Comparison of ENCODE assay signal across 16 cellular contexts in genomic region chr1:111743679-111744101, GRCh38. TPM values are rescaled to one million over a fixed set of nuclear protein-coding genes. Genes with fewer than 3 reads are reported as not detected.
DNase-seq lines count a peak whose midpoint lies in the region; ATAC-seq, FAIRE-seq and TF ChIP-seq lines count a peak whose summit lies in the region.
"Had no signal": no experiment of that assay in that cellular context is flagged by ENCODE, and none has a peak within 500 bp of the region (broad histone marks: within the 10 kb centered on the region; RNA-seq: fewer than 3 reads in every experiment).

No MANE protein-coding gene starts in this region.

- peaks cover 8% of the 10 kb centered on the region for H3K27me3 ChIP-seq in neural progenitor cell
- H3K27me3 ChIP-seq: dorsolateral prefrontal cortex had no signal

- no peak for FAIRE-seq in D721Med (lab: Jason Lieb, UNC)

- H3K9ac ChIP-seq in neural progenitor cell = no peak overlapping the region

- no peak overlapping the region for H3K4me2 ChIP-seq in neural progenitor cell

- H3K36me3 Mint-ChIP-seq in endothelial cell (ENCODE audit: low read depth, unreplicated experiment) = no peaks in the 10 kb centered on the region
- no peaks in the 10 kb centered on the region for H3K36me3 Mint-ChIP-seq in neural progenitor cell
- H3K36me3 Mint-ChIP-seq: activated naive CD8-positive, alpha-beta T cell treated with anti-CD3 and anti-CD28 coated beads, Interleukin-2, amount 10 ng/mL, durations not matched to agents 7 days and 5 days; IgD-negative memory B cell had no signal

- H3K9me3 Mint-ChIP-seq in endothelial cell (ENCODE audit: unreplicated experiment) = no peaks in the 10 kb centered on the region
- no peaks in the 10 kb centered on the region for H3K9me3 Mint-ChIP-seq in neural progenitor cell
- H3K9me3 Mint-ChIP-seq: activated naive CD8-positive, alpha-beta T cell treated with anti-CD3 and anti-CD28 coated beads, Interleukin-2, amount 10 ng/mL, durations not matched to agents 7 days and 5 days; IgD-negative memory B cell had no signal

- no peak overlapping the region for H3K27ac ChIP-seq in neural progenitor cell
- H3K27ac ChIP-seq: RWPE1, transverse colon had no signal

- H3K4me1 Mint-ChIP-seq in endothelial cell (ENCODE audit: unreplicated experiment) (peaks cover 5% of the 10 kb centered on the region), neural progenitor cell (peaks cover 8% of the 10 kb centered on the region)

- no peak overlapping the region for H3K4me3 Mint-ChIP-seq in endothelial cell (ENCODE audit: unreplicated experiment)
- H3K4me3 Mint-ChIP-seq in neural progenitor cell = no peak overlapping the region
- H3K4me3 Mint-ChIP-seq: activated naive CD8-positive, alpha-beta T cell treated with anti-CD3 and anti-CD28 coated beads, Interleukin-2, amount 10 ng/mL, durations not matched to agents 7 days and 5 days had no signal

- peaks cover 10% of the 10 kb centered on the region for H3K27me3 Mint-ChIP-seq in endothelial cell (ENCODE audit: unreplicated experiment)
- peaks cover 23% of the 10 kb centered on the region for H3K27me3 Mint-ChIP-seq in neural progenitor cell (ENCODE audit: insufficient read depth, low read depth)

- no peaks in the 10 kb centered on the region for H4K20me1 ChIP-seq in neural progenitor cell (ENCODE audit: low read depth)

- peak; percentile 63 for DNase-seq in AG08395 (ENCODE audit: low spot score)
- DNase-seq in M059J (ENCODE audit: low read depth) = peak; percentile 66
- no peak for DNase-seq in endothelial cell (ENCODE audit: low spot score)
- DNase-seq in iris pigment epithelial cell (ENCODE audit: low read depth) = peak; percentile 34
- DNase-seq in DMS153 treated with DMSO at 0.1 percent for 48 hours (lab: John Stamatoyannopoulos, UW; ENCODE audit: unreplicated experiment) = no peak
- no peak for DNase-seq in D721Med (ENCODE audit: insufficient read length, low spot score)
- DNase-seq in neural progenitor cell (ENCODE audit: low spot score) = no peak
- DNase-seq: activated naive CD8-positive, alpha-beta T cell treated with anti-CD3 and anti-CD28 coated beads, Interleukin-2, amount 10 ng/mL, durations not matched to agents 7 days and 5 days; dorsolateral prefrontal cortex; glutamatergic neuron; NCI-H1417 treated with DMSO at 0.1 percent for 48 hours; NCI-H510A treated with DMSO at 0.1 percent for 48 hours; transverse colon had no signal

- ATAC-seq in GM18868 (IDR thresholded peaks at IDR 0.05; ENCODE audit: unreplicated experiment) = no peak

- H3F3A ChIP-seq in neural progenitor cell (ENCODE audit: low read depth) = peaks cover 28% of the 10 kb centered on the region

- no peaks in the 10 kb centered on the region for H3K36me3 ChIP-seq in neural progenitor cell
- H3K36me3 ChIP-seq: transverse colon had no signal

- no peaks in the 10 kb centered on the region for H3K9me3 ChIP-seq in neural progenitor cell (ENCODE audit: low read depth)
- H3K9me3 ChIP-seq: transverse colon had no signal

- no peaks in the 10 kb centered on the region for H3K79me2 ChIP-seq in neural progenitor cell (ENCODE audit: low read depth)

- H3K4me3 ChIP-seq in neural progenitor cell = no peak overlapping the region
- H3K4me3 ChIP-seq: dorsolateral prefrontal cortex, transverse colon had no signal

- no peak overlapping the region for H2AFZ ChIP-seq in neural progenitor cell (replicated peaks)

- peak overlapping the region; percentile 36 for H3K27ac Mint-ChIP-seq in endothelial cell (ENCODE audit: unreplicated experiment)
- no peak overlapping the region for H3K27ac Mint-ChIP-seq in neural progenitor cell
- H3K27ac Mint-ChIP-seq: activated naive CD8-positive, alpha-beta T cell treated with anti-CD3 and anti-CD28 coated beads, Interleukin-2, amount 10 ng/mL, durations not matched to agents 7 days and 5 days; IgD-negative memory B cell had no signal

- TF ChIP-seq CTCF in endothelial cell (IDR thresholded peaks at IDR 0.05; ENCODE audit: unreplicated experiment) (no peak), D721Med (IDR thresholded peaks at IDR 0.05; ENCODE audit: insufficient read depth, missing control alignments) (no peak), neural progenitor cell (IDR thresholded peaks at IDR 0.05) (no peak)

- H3K4me1 ChIP-seq in neural progenitor cell = peaks cover 7% of the 10 kb centered on the region

RNA-seq across cellular contexts. Expression of gene INKA2, which starts 4.5 kb away (rescaled TPM):
- 2.9 TPM in 2 replicates for total RNA-seq in M059J (2014; rRNA removed; shearing (Covaris generic))
- total RNA-seq in endothelial cell (ENCODE audit: unreplicated experiment) (5.6 TPM), neural progenitor cell (ENCODE audit: low replicate concordance) (2.4 TPM in 1 of 2 replicates, not detected in the other)

RNA-seq across cellular contexts. Expression of gene DDX20, which starts 12.0 kb away (rescaled TPM):
- 28.6 and 42.0 TPM in 2 replicates for total RNA-seq in M059J (2014; rRNA removed; shearing (Covaris generic))
- total RNA-seq in endothelial cell (ENCODE audit: unreplicated experiment) (18.8 TPM), neural progenitor cell (ENCODE audit: low replicate concordance) (30.4 and 31.9 TPM in 2 replicates)

Comparison
In these comparisons a context has a peak if more than half of its experiments do, and no peak if none do; other contexts are left out.
1. DNase-seq: peak in AG08395 (single experiment), M059J (single experiment) and iris pigment epithelial cell (single experiment); none in endothelial cell (single experiment), DMS153 treated with DMSO at 0.1 percent for 48 hours (single experiment), D721Med (single experiment) and neural progenitor cell (single experiment).